Comparison of ENCODE assay signal across 1 cellular context in genomic region chr2:73068147-73068546, GRCh38.
TF ChIP-seq lines count a peak whose summit lies in the region.

No MANE protein-coding gene starts in this region.

TF ChIP-seq in WTC11, 78 proteins besides CTCF, POLR2A, EP300 and RAD21 (continued from another document):
- TF ChIP-seq HMGXB4 (CRISPR knock-in tag; IDR thresholded peaks at IDR 0.05) (no peak), HMGA2 (CRISPR knock-in tag; IDR thresholded peaks at IDR 0.05) (no peak), ZNF317 (CRISPR knock-in tag; IDR thresholded peaks at IDR 0.05; ENCODE audit: borderline replicate concordance, low read depth) (no peak), JUN (CRISPR knock-in tag; IDR thresholded peaks at IDR 0.05) (no peak), TP53 (CRISPR knock-in tag; IDR thresholded peaks at IDR 0.05) (no peak), SMAD3 (CRISPR knock-in tag; IDR thresholded peaks at IDR 0.05; ENCODE audit: borderline replicate concordance) (no peak), PRDM15 (CRISPR knock-in tag; IDR thresholded peaks at IDR 0.05) (no peak), NFE2L1 (CRISPR knock-in tag; IDR thresholded peaks at IDR 0.05) (no peak), ZNF263 (CRISPR knock-in tag; IDR thresholded peaks at IDR 0.05; ENCODE audit: low read depth) (no peak)
